In genomic region chr6:90261801-90262200, GRCh38 we compare ENCODE assay signal across 19 cellular contexts.
"Had no signal": no experiment of that assay in that cellular context is flagged by ENCODE, and none has a peak within 500 bp of the region (broad histone marks: within the 10 kb centered on the region; RNA-seq: fewer than 3 reads in every experiment).

No MANE protein-coding gene starts in this region.

- H3K27ac Mint-ChIP-seq: activated CD4-positive, alpha-beta T cell treated with anti-CD3 and anti-CD28 coated beads, Interleukin-2, amount 10 ng/mL, durations not matched to agents 7 days and 5 days; activated T-helper 2 cell treated with anti-CD3 and anti-CD28 coated beads, Interferon-gamma antibody, Interleukin-2, Interleukin-4, amounts not matched to agents 10 μg/mL and 5 μg/mL and 100 μg/mL, durations not matched to agents 14 hours and 24 hours and 36 hours; natural killer cell had no signal

- H3K27ac ChIP-seq: brain microvascular endothelial cell, dorsolateral prefrontal cortex, ovary, right lobe of liver, SK-N-MC had no signal

- H3K4me3 Mint-ChIP-seq: activated CD4-positive, alpha-beta T cell treated with anti-CD3 and anti-CD28 coated beads, Interleukin-2, amount 10 ng/mL, durations not matched to agents 7 days and 5 days; natural killer cell had no signal

- ATAC-seq: left cardiac atrium, mucosa of descending colon, natural killer cell, right lobe of liver, T-cell had no signal

- H3K4me1 ChIP-seq: right lobe of liver had no signal

- H3K27me3 ChIP-seq: brain microvascular endothelial cell, dorsolateral prefrontal cortex, ovary, right lobe of liver had no signal

- DNase-seq: activated CD4-positive, alpha-beta T cell treated with anti-CD3 and anti-CD28 coated beads, Interleukin-2, amount 10 ng/mL, durations not matched to agents 7 days and 5 days; aorta; brain microvascular endothelial cell; central memory CD4-positive, alpha-beta T cell; dorsolateral prefrontal cortex; foreskin fibroblast; left cardiac atrium; mesenchymal stem cell; mucosa of descending colon; natural killer cell; ovary; right lobe of liver; small intestine; stimulated activated CD4-positive, alpha-beta T cell treated with anti-CD3 and anti-CD28 coated beads, Interleukin-15, amount 100 ng/mL, for 24 hours; stimulated activated CD4-positive, alpha-beta T cell treated with anti-CD3 and anti-CD28 coated beads, Interleukin-2, amount 100 ng/mL, for 48 hours; T-cell; T1000 had no signal

- H3K36me3 ChIP-seq: brain microvascular endothelial cell, ovary, right lobe of liver had no signal

- H3K9me3 Mint-ChIP-seq: natural killer cell had no signal

- H3K27me3 Mint-ChIP-seq: activated CD4-positive, alpha-beta T cell treated with anti-CD3 and anti-CD28 coated beads, Interleukin-2, amount 10 ng/mL, durations not matched to agents 7 days and 5 days; T-cell had no signal

- H3K9me3 ChIP-seq: mucosa of descending colon, ovary, right lobe of liver had no signal

- H3K4me3 ChIP-seq: dorsolateral prefrontal cortex, mucosa of descending colon, ovary, right lobe of liver, SK-N-MC had no signal

- H3K36me3 Mint-ChIP-seq: natural killer cell had no signal
